Comparison of ENCODE assay signal across 10 cellular contexts in the genomic region with DNA sequence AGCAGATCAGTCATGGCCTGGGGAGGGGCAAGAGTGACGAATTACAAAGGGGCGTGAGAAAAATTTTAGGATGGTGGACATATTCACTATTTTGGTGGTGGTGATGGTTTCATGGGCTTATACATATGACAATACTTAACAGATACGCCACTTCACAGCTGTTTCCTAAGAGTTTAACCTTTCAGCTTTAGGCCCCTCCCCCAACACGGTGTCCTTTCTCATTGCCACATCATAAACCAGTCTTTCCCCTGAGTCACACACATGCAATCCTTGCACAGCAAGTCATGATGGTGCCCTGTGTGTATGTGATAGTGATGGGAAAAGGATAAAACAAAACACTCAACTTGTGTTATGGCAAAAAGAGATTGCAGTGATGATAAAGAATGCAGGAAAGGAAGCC. TPM values are rescaled to one million over a fixed set of nuclear protein-coding genes. Genes with fewer than 3 reads are reported as not detected.
DNase-seq lines count a peak whose midpoint lies in the region; ATAC-seq and TF ChIP-seq lines count a peak whose summit lies in the region.
"Had no signal": no experiment of that assay in that cellular context is flagged by ENCODE, and none has a peak within 500 bp of the region (broad histone marks: within the 10 kb centered on the region; RNA-seq: fewer than 3 reads in every experiment).

No MANE protein-coding gene starts in this region.

- H3K27me3 ChIP-seq in lung (ENCODE audit: control insufficient read depth, insufficient read depth) (no peaks in the 10 kb centered on the region), left ventricle myocardium inferior (ENCODE audit: low read depth) (no peaks in the 10 kb centered on the region), aorta (ENCODE audit: control insufficient read depth in 1 of 2, insufficient read depth in 2 of 2, low read length in 1 of 2) (no peaks in the 10 kb centered on the region)

- intact Hi-C loops in left ventricle myocardium inferior (cut with micrococcal nuclease): no loop called here
- intact Hi-C loops in aorta (cut with DNase I): no loop called here

- DNase-seq in AG09309 (ENCODE audit: low read depth) (peak; percentile 90), HPDE6-E6E7 (ENCODE audit: extremely low spot score) (peak; percentile 73), amniotic epithelial cell (ENCODE audit: low read depth) (peak; percentile 96), lung (ENCODE audit: low spot score) (peak; percentile 61), left ventricle myocardium inferior (no peak), hippocampal formation (lab: John Stamatoyannopoulos, UW) (no peak), aorta (no peak)
- DNase-seq: H9, NCI-H1930 had no signal

- no peaks in the 10 kb centered on the region for H3K9me3 ChIP-seq in lung (ENCODE audit: control insufficient read depth in 2 of 2, insufficient read depth in 1 of 2, low read length in 1 of 2)
- peaks cover 23% of the 10 kb centered on the region for H3K9me3 ChIP-seq in left ventricle myocardium inferior (replicated peaks)
- no peaks in the 10 kb centered on the region for H3K9me3 ChIP-seq in aorta (ENCODE audit: control insufficient read depth, low read length)

- H3K4me1 ChIP-seq in lung (ENCODE audit: control insufficient read depth in 2 of 2, insufficient read depth in 2 of 2, low read length in 2 of 2): peaks cover 0 to 2% of the 10 kb centered on the region in 2 donors
- H3K4me1 ChIP-seq in left ventricle myocardium inferior: no peaks in the 10 kb centered on the region
- H3K4me1 ChIP-seq in aorta (ENCODE audit: control insufficient read depth in 1 of 2, insufficient read depth in 2 of 2, low read length in 2 of 2): no peaks in the 10 kb centered on the region

- no peak overlapping the region for H3K4me3 ChIP-seq in AG09309 (ENCODE audit: control insufficient read depth, low read depth, low read length)
- no peak overlapping the region for H3K4me3 ChIP-seq in lung
- no peak overlapping the region for H3K4me3 ChIP-seq in left ventricle myocardium inferior
- H3K4me3 ChIP-seq in aorta (ENCODE audit: low read length in 2 of 2): no peak overlapping the region

- TF ChIP-seq CTCF in AG09309 (IDR thresholded peaks at IDR 0.05; ENCODE audit: control insufficient read depth, insufficient read depth, low read depth, low read length, missing control alignments): no peak
- TF ChIP-seq CTCF in lung (IDR thresholded peaks at IDR 0.05; ENCODE audit: control extremely low read depth, extremely low read depth): no peak
- no peak for TF ChIP-seq CTCF in left ventricle myocardium inferior (IDR thresholded peaks at IDR 0.05; ENCODE audit: borderline replicate concordance)

- no peaks in the 10 kb centered on the region for H3K36me3 ChIP-seq in lung (ENCODE audit: control insufficient read depth in 2 of 2, insufficient read depth in 2 of 2, low read length in 2 of 2)
- H3K36me3 ChIP-seq in left ventricle myocardium inferior: no peaks in the 10 kb centered on the region
- no peaks in the 10 kb centered on the region for H3K36me3 ChIP-seq in aorta (ENCODE audit: control insufficient read depth in 1 of 2, insufficient read depth in 2 of 2, low read length in 1 of 2)

- WGBS in lung, 2 donors: 41 to 45% methylated on average over 4 of the region's 4 CpGs
- WGBS in aorta, 2 donors: 81 to 83% methylated on average over 4 of the region's 4 CpGs

- peak; percentile 70 for ATAC-seq in lung (ENCODE audit: insufficient read depth, low FRiP score)
- ATAC-seq in HG03565 (IDR thresholded peaks at IDR 0.05; ENCODE audit: unreplicated experiment): no peak
- ATAC-seq in aorta (ENCODE audit: low FRiP score): no peak

- H3K27ac ChIP-seq in lung (ENCODE audit: low read depth in 1 of 2, low read length in 1 of 2) (no peak overlapping the region), left ventricle myocardium inferior (replicated peaks) (no peak overlapping the region), aorta (ENCODE audit: low read depth in 1 of 2, low read length in 2 of 2) (no peak overlapping the region)

RNA-seq across cellular contexts. Expression of gene IL1R1, which starts 47.6 kb away (rescaled TPM):
- total RNA-seq in lung (100 to 1,000 TPM; 111 to 163 TPM), left ventricle myocardium inferior (22.6 TPM), aorta (100 to 1,000 TPM; 135 to 155 TPM)
- polyA plus RNA-seq in lung (100 to 1,000 TPM in 1 of 2 donors, 10 to 100 TPM in 1; 97.0 to 182 TPM), aorta (10 to 100 TPM; 47.0 to 49.6 TPM)

Comparison
In these comparisons a context has a peak if more than half of its experiments do, and no peak if none do; other contexts are left out.
1. DNase-seq: peak in AG09309 (single experiment), HPDE6-E6E7 (single experiment), amniotic epithelial cell (single experiment) and lung (single experiment); none in left ventricle myocardium inferior (single experiment), hippocampal formation (0 of 2) and aorta (0 of 2).